Comparison of ENCODE assay signal across 1 cellular context in genomic region chr17:75077490-75078096, GRCh38.
TF ChIP-seq lines count a peak whose summit lies in the region.

No MANE protein-coding gene starts in this region.

TF ChIP-seq in HepG2, 621 proteins besides CTCF, POLR2A, EP300 and RAD21 (continued from another document):
- TF ChIP-seq, protein P1, sequence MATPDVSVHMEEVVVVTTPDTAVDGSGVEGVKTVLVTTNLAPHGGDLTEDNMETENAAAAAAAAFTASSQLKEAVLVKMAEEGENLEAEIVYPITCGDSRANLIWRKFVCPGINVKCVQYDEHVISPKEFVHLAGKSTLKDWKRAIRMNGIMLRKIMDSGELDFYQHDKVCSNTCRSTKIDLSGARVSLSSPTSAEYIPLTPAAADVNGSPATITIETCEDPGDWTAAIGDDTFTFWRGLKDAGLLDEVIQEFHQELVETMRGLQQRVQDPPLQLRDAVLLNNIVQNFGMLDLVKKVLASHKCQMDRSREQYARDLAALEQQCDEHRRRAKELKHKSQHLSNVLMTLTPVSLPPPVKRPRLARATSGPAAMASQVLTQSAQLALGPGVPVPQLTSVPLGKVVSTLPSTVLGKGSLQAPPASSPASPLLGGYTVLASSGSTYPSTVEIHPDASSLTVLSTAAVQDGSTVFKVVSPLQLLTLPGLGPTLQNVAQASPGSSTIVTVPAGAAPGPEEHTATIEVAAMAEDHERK (CRISPR knock-in tag; IDR thresholded peaks at IDR 0.05; ENCODE audit: low read depth), result no peak
- TF ChIP-seq ELF4 (CRISPR knock-in tag; IDR thresholded peaks at IDR 0.05; ENCODE audit: borderline replicate concordance), result no peak
TF ChIP-seq in HepG2: peak in this region for 25.
